In the genomic region with DNA sequence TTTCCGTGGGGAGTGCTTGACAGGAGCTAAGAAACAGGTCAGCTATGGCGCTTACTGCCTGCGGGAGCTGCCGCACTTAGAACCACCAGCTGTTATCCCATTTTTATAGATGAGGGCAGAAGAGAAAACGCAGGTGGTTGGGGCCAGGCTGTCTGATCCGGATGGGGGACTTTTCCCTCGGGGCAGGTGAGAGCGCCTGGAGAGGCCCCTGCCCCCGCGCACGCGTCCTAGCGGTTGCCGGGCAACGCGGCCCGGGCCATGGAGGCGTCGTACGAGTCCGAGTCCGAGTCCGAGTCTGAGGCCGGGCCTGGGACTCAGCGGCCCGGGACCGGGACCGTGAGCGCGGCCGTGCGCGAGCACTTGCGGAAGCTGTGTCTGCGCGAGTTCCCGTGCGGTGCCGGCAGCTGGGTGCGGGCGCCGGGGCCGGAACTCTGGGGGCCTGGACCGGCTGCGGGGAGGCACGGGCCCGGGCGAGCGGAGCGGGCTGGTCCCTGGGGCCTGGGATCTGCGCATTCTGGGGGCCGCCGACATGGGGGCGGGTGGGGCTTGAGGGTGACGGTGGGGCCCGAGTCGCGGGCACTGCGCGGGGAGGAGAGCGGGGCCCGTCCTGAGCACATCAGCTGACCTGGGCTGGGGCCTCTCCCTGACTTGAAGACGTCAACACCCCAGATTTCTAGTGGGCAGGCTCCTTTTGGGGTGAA, we compare ENCODE assay signal across 1 cellular context.
TF ChIP-seq lines count a peak whose summit lies in the region.

A gene with protein sequence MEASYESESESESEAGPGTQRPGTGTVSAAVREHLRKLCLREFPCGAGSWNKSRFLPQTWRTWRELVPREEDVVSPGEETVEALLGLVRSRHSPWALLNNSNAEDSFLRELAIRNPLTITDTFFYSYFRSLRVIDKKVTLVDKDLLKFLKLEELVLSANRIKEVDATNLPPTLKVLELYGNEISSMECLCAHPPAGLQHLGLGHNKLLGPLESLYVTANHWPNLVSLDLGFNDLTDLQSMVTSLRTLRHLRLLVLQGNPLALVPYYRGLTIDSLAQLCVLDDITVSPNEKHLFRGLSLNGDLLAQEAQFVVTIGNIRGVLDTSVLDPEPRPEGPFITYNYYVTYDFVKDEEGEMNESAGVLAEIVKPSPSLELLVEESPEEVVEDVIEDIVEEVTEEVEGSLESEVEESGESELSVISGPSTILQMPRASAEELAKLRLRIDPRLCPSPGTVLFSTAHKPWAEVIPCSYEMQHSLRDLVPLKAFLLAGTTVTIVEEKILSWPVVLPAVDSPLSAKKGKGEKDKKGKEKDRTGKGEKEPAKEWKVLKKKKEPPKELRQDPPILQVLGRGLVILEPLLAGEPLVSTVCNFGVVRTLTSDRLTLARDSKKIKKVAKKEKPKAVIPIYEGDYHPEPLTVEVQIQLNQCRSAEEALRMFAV (plus strand): TSS at position 237 of the 701 bp plus-strand sequence. CDS start 22 bp downstream, at position 259.

TF ChIP-seq in WTC11, 78 proteins besides CTCF, POLR2A, EP300 and RAD21 (continued from another document):
- TF ChIP-seq, protein P1, sequence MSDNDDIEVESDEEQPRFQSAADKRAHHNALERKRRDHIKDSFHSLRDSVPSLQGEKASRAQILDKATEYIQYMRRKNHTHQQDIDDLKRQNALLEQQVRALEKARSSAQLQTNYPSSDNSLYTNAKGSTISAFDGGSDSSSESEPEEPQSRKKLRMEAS (CRISPR knock-in tag; IDR thresholded peaks at IDR 0.05) = peak; percentile 38; the same call in 1 of the 2 replicates
- no peak; the same call in 1 of the 2 replicates for TF ChIP-seq FOXP1 (CRISPR knock-in tag; IDR thresholded peaks at IDR 0.05; ENCODE audit: borderline replicate concordance)
- TF ChIP-seq, protein P2, sequence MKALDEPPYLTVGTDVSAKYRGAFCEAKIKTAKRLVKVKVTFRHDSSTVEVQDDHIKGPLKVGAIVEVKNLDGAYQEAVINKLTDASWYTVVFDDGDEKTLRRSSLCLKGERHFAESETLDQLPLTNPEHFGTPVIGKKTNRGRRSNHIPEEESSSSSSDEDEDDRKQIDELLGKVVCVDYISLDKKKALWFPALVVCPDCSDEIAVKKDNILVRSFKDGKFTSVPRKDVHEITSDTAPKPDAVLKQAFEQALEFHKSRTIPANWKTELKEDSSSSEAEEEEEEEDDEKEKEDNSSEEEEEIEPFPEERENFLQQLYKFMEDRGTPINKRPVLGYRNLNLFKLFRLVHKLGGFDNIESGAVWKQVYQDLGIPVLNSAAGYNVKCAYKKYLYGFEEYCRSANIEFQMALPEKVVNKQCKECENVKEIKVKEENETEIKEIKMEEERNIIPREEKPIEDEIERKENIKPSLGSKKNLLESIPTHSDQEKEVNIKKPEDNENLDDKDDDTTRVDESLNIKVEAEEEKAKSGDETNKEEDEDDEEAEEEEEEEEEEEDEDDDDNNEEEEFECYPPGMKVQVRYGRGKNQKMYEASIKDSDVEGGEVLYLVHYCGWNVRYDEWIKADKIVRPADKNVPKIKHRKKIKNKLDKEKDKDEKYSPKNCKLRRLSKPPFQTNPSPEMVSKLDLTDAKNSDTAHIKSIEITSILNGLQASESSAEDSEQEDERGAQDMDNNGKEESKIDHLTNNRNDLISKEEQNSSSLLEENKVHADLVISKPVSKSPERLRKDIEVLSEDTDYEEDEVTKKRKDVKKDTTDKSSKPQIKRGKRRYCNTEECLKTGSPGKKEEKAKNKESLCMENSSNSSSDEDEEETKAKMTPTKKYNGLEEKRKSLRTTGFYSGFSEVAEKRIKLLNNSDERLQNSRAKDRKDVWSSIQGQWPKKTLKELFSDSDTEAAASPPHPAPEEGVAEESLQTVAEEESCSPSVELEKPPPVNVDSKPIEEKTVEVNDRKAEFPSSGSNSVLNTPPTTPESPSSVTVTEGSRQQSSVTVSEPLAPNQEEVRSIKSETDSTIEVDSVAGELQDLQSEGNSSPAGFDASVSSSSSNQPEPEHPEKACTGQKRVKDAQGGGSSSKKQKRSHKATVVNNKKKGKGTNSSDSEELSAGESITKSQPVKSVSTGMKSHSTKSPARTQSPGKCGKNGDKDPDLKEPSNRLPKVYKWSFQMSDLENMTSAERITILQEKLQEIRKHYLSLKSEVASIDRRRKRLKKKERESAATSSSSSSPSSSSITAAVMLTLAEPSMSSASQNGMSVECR (CRISPR knock-in tag; IDR thresholded peaks at IDR 0.05; ENCODE audit: borderline replicate concordance) = 0 out of 2 replicates have a peak, but pooled peaks have one; percentile 35
- TF ChIP-seq, protein P3, sequence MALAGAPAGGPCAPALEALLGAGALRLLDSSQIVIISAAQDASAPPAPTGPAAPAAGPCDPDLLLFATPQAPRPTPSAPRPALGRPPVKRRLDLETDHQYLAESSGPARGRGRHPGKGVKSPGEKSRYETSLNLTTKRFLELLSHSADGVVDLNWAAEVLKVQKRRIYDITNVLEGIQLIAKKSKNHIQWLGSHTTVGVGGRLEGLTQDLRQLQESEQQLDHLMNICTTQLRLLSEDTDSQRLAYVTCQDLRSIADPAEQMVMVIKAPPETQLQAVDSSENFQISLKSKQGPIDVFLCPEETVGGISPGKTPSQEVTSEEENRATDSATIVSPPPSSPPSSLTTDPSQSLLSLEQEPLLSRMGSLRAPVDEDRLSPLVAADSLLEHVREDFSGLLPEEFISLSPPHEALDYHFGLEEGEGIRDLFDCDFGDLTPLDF (CRISPR knock-in tag; IDR thresholded peaks at IDR 0.05) = no peak
- no peak for TF ChIP-seq GRHL2 (CRISPR knock-in tag; IDR thresholded peaks at IDR 0.05; ENCODE audit: insufficient replicate concordance, severe bottlenecking)
- no peak for TF ChIP-seq SMAD4 (CRISPR knock-in tag; IDR thresholded peaks at IDR 0.05)
- TF ChIP-seq, protein P4, sequence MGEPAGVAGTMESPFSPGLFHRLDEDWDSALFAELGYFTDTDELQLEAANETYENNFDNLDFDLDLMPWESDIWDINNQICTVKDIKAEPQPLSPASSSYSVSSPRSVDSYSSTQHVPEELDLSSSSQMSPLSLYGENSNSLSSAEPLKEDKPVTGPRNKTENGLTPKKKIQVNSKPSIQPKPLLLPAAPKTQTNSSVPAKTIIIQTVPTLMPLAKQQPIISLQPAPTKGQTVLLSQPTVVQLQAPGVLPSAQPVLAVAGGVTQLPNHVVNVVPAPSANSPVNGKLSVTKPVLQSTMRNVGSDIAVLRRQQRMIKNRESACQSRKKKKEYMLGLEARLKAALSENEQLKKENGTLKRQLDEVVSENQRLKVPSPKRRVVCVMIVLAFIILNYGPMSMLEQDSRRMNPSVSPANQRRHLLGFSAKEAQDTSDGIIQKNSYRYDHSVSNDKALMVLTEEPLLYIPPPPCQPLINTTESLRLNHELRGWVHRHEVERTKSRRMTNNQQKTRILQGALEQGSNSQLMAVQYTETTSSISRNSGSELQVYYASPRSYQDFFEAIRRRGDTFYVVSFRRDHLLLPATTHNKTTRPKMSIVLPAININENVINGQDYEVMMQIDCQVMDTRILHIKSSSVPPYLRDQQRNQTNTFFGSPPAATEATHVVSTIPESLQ (CRISPR knock-in tag; IDR thresholded peaks at IDR 0.05) = no peak
- TF ChIP-seq NR3C1 (CRISPR knock-in tag; conservative IDR thresholded peaks at IDR 0.05; ENCODE audit: low read depth) = no peak
- TF ChIP-seq, protein P5, sequence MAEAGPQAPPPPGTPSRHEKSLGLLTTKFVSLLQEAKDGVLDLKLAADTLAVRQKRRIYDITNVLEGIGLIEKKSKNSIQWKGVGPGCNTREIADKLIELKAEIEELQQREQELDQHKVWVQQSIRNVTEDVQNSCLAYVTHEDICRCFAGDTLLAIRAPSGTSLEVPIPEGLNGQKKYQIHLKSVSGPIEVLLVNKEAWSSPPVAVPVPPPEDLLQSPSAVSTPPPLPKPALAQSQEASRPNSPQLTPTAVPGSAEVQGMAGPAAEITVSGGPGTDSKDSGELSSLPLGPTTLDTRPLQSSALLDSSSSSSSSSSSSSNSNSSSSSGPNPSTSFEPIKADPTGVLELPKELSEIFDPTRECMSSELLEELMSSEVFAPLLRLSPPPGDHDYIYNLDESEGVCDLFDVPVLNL (CRISPR knock-in tag; IDR thresholded peaks at IDR 0.05; ENCODE audit: borderline replicate concordance, low read depth) = no peak
- no peak for TF ChIP-seq ELF4 (CRISPR knock-in tag; IDR thresholded peaks at IDR 0.05; ENCODE audit: low read depth)
- TF ChIP-seq, protein P6, sequence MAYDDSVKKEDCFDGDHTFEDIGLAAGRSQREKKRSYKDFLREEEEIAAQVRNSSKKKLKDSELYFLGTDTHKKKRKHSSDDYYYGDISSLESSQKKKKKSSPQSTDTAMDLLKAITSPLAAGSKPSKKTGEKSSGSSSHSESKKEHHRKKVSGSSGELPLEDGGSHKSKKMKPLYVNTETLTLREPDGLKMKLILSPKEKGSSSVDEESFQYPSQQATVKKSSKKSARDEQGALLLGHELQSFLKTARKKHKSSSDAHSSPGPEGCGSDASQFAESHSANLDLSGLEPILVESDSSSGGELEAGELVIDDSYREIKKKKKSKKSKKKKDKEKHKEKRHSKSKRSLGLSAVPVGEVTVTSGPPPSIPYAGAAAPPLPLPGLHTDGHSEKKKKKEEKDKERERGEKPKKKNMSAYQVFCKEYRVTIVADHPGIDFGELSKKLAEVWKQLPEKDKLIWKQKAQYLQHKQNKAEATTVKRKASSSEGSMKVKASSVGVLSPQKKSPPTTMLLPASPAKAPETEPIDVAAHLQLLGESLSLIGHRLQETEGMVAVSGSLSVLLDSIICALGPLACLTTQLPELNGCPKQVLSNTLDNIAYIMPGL (CRISPR knock-in tag; IDR thresholded peaks at IDR 0.05) = no peak; the same call in 1 of the 2 replicates
- TF ChIP-seq SMAD3 (CRISPR knock-in tag; IDR thresholded peaks at IDR 0.05; ENCODE audit: borderline replicate concordance) = no peak
- no peak for TF ChIP-seq CREB1 (CRISPR knock-in tag; IDR thresholded peaks at IDR 0.05)
- 0 out of 2 replicates have a peak, but pooled peaks have one; percentile 28 for TF ChIP-seq ZNF138 (CRISPR knock-in tag; conservative IDR thresholded peaks at IDR 0.05)
- no peak for TF ChIP-seq EMX1 (CRISPR knock-in tag; IDR thresholded peaks at IDR 0.05)
TF ChIP-seq in WTC11: peak in this region for 4.
